Comparison of ENCODE assay signal across 1 cellular context in genomic region chr2:230864605-230865323, GRCh38.
TF ChIP-seq lines count a peak whose summit lies in the region.

Gene ITM2C (plus strand): TSS chr2:230864942. CDS start chr2:230865026, 84 bp downstream.

TF ChIP-seq in GM12878, 131 proteins besides CTCF, POLR2A, EP300 and RAD21 (continued from another document and continues in another):
- TF ChIP-seq ZBTB33 (IDR thresholded peaks at IDR 0.05) (no peak), TAF1 (IDR thresholded peaks at IDR 0.05; ENCODE audit: borderline replicate concordance, low read depth, low read length) (no peak), WRNIP1 (IDR thresholded peaks at IDR 0.05; ENCODE audit: borderline replicate concordance, low read depth, low read length) (no peak), SIX5 (IDR thresholded peaks at IDR 0.05; ENCODE audit: low read depth, low read length, severe bottlenecking) (no peak), MAX (IDR thresholded peaks at IDR 0.05; ENCODE audit: low read depth, low read length) (no peak), ZNF592 (IDR thresholded peaks at IDR 0.05) (no peak), BHLHE40 (IDR thresholded peaks at IDR 0.05; ENCODE audit: borderline replicate concordance in 1 of 2, low read depth in 2 of 2, low read length in 1 of 2) (peak; percentile 27 to 46; a peak in 1 of 4 replicates), SMAD1 (IDR thresholded peaks at IDR 0.05; ENCODE audit: low read depth, partially characterized antibody) (no peak), ZNF274 (IDR thresholded peaks at IDR 0.05; ENCODE audit: insufficient read depth, insufficient read length) (no peak), RAD51 (IDR thresholded peaks at IDR 0.05) (no peak), NR2C2 (IDR thresholded peaks at IDR 0.05; ENCODE audit: borderline replicate concordance, control insufficient read depth, insufficient read length, low read depth) (no peak), ZBED1 (IDR thresholded peaks at IDR 0.05; ENCODE audit: borderline replicate concordance) (no peak), CREM (IDR thresholded peaks at IDR 0.05; ENCODE audit: low read depth) (no peak; the same call in 1 of the 2 replicates), CUX1 (IDR thresholded peaks at IDR 0.05; ENCODE audit: insufficient replicate concordance, low read depth, low read length) (no peak), ASH2L (IDR thresholded peaks at IDR 0.05; ENCODE audit: borderline replicate concordance, low read depth) (no peak), PBX3 (IDR thresholded peaks at IDR 0.05; ENCODE audit: insufficient replicate concordance, low read depth, low read length) (peak; percentile 18), RBBP5 (conservative IDR thresholded peaks at IDR 0.05) (no peak), PKNOX1 (IDR thresholded peaks at IDR 0.05) (peak; percentile 56; the same call in 1 of the 2 replicates), EZH2 (IDR thresholded peaks at IDR 0.05; ENCODE audit: borderline replicate concordance, control insufficient read depth, low read depth, low read length) (no peak), BRCA1 (IDR thresholded peaks at IDR 0.05; ENCODE audit: low read depth, low read length) (no peak), CBX5 (IDR thresholded peaks at IDR 0.05; ENCODE audit: low read depth) (0 out of 2 replicates have a peak, but pooled peaks have one; percentile 31), JUNB (IDR thresholded peaks at IDR 0.05) (no peak), E2F4 (IDR thresholded peaks at IDR 0.05; ENCODE audit: low read depth, low read length) (no peak), TARDBP (IDR thresholded peaks at IDR 0.05; ENCODE audit: borderline replicate concordance) (no peak), EED (IDR thresholded peaks at IDR 0.05; ENCODE audit: low read depth) (0 out of 2 replicates have a peak, but pooled peaks have one; percentile 8), CHD1 (IDR thresholded peaks at IDR 0.05; ENCODE audit: low read depth, low read length) (no peak), SPI1 (IDR thresholded peaks at IDR 0.05; ENCODE audit: borderline replicate concordance, insufficient read depth, low read depth, low read length) (no peak), TCF12 (IDR thresholded peaks at IDR 0.05; ENCODE audit: low read depth, low read length) (peak; percentile 33; the same call in 1 of the 2 replicates), POU2F2 (IDR thresholded peaks at IDR 0.05; ENCODE audit: borderline replicate concordance, low read depth, low read length) (0 out of 3 replicates have a peak, but pooled peaks have one; percentile 18), CBFB (IDR thresholded peaks at IDR 0.05; ENCODE audit: low read depth) (no peak), MYC (IDR thresholded peaks at IDR 0.05; ENCODE audit: insufficient read depth, insufficient read length, insufficient replicate concordance, low read length, severe bottlenecking) (no peak), MXI1 (IDR thresholded peaks at IDR 0.05; ENCODE audit: low read depth, low read length) (no peak), USF1 (IDR thresholded peaks at IDR 0.05; ENCODE audit: borderline replicate concordance, extremely low read length, insufficient read depth, low read depth, low read length) (no peak), ELK1 (IDR thresholded peaks at IDR 0.05; ENCODE audit: low read depth, low read length) (0 out of 2 replicates have a peak, but pooled peaks have one; percentile 7), FOS (IDR thresholded peaks at IDR 0.05; ENCODE audit: borderline replicate concordance, extremely low read depth, insufficient read length) (no peak), FOXK2 (IDR thresholded peaks at IDR 0.05) (no peak), ZNF622 (IDR thresholded peaks at IDR 0.05) (no peak), BCLAF1 (IDR thresholded peaks at IDR 0.05) (no peak)
